ENCODE assay signal across 16 cellular contexts in the genomic region with DNA sequence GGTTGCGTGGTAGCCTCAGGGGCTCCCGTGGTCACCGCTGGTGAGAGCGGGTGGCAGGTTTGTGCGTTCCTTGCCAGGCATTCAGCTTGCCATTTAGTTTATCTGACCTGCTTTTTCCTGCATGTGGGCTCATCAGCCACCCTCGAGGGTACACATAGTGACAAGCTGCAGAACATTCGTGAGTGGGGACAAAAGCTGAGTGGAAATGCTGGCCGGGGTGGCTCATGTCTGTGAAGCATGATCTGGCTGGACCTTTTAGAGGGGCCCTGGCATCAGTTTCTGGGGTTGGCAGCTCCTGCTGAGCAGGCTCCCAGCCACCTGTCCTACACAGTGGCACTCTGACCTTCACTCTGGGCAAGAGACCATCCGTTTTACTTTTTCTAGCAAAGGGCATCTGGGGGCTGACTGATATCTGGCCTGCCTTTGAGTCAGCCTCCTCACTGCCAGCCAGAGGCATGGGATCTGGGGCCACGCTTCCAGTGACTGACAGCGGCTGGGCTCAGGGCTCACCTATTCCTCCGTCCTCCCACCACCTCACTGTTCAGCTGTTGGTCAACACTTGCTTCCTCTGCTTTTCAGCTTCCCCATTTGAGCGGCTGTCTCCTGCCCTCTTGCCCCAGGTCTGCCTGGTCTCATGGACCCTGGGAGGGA.
DNase-seq lines count a peak whose midpoint lies in the region; ATAC-seq and TF ChIP-seq lines count a peak whose summit lies in the region.
"Had no signal": no experiment of that assay in that cellular context is flagged by ENCODE, and none has a peak within 500 bp of the region (broad histone marks: within the 10 kb centered on the region; RNA-seq: fewer than 3 reads in every experiment).

No MANE protein-coding gene starts in this region.

- CTCF ChIA-PET in IMR-90 (lab: Yijun Ruan, JAX): interaction anchor here (0.7 kb wide), 1 partner anchor 30 kb away, joined by 3 read pairs; no protein-coding TSS in a partner anchor

- H4K5ac ChIP-seq in IMR-90 (ENCODE audit: low read depth, low read length): no peak overlapping the region

- H3K36me3 Mint-ChIP-seq in brain: peaks cover under 1% of the 10 kb centered on the region
- H3K36me3 Mint-ChIP-seq: naive B cell had no signal

- H3K27me3 ChIP-seq in IMR-90 (ENCODE audit: control insufficient read depth, insufficient read depth, low read length) (no peaks in the 10 kb centered on the region), skeletal muscle satellite cell (ENCODE audit: control insufficient read depth, insufficient read depth, low read length) (no peaks in the 10 kb centered on the region)
- H3K27me3 ChIP-seq: cardiac muscle cell, Peyer's patch, spleen had no signal

- H3K9me3 Mint-ChIP-seq in brain: peaks cover 0 to 3% (median 0%) of the 10 kb centered on the region in 5 experiments

- dilution Hi-C loops in IMR-90 (cut with HindIII; ENCODE audit: low sequenced_read_pairs, unreplicated experiment): no loop called here

- H3K9me1 ChIP-seq in IMR-90 (ENCODE audit: insufficient read depth, low read length): peaks cover 4% of the 10 kb centered on the region; the same call in 1 of the 2 replicates

- H4K8ac ChIP-seq in IMR-90 (ENCODE audit: low read depth in 2 of 2, low read length in 2 of 2): no peak overlapping the region

- H3K4me3 ChIP-seq in IMR-90 (ENCODE audit: insufficient read depth, low read depth, low read length) (no peak overlapping the region), skeletal muscle satellite cell (ENCODE audit: low read length) (no peak overlapping the region)
- H3K4me3 ChIP-seq: cardiac muscle cell, Peyer's patch, spleen had no signal

- peak overlapping the region; percentile 38 to 76 (median 46) for H3K27ac Mint-ChIP-seq in brain
- H3K27ac Mint-ChIP-seq: activated CD8-positive, alpha-beta memory T cell treated with anti-CD3 and anti-CD28 coated beads, Interleukin-2, amount 10 ng/mL, durations not matched to agents 7 days and 5 days had no signal

- H2AFZ ChIP-seq in IMR-90 (replicated peaks; ENCODE audit: low read length, poor library complexity): no peak overlapping the region

- in situ Hi-C loops in IMR-90 (cut with MboI; ENCODE audit: low sequenced_read_pairs): loop anchor here (25.0 kb wide), 1 partner anchor 522 kb away; a partner anchor contains a TSS

- POLR2A ChIA-PET in IMR-90 (lab: Charles Lee; ENCODE audit: unreplicated experiment): no interaction called here

- ATAC-seq in IMR-90 (ENCODE audit: low read depth) (no peak), GM18517 (IDR thresholded peaks at IDR 0.05; ENCODE audit: unreplicated experiment) (no peak)
- ATAC-seq: activated CD8-positive, alpha-beta memory T cell treated with anti-CD3 and anti-CD28 coated beads, Interleukin-2, amount 10 ng/mL, durations not matched to agents 7 days and 5 days; esophagus mucosa had no signal

- no peak overlapping the region for H2BK15ac ChIP-seq in IMR-90 (ENCODE audit: low read depth, low read length)

- intact Hi-C loops in IMR-90 (cut with micrococcal nuclease): no loop called here

- H3K36me3 ChIP-seq in IMR-90 (ENCODE audit: control insufficient read depth, insufficient read depth, low read length) (no peaks in the 10 kb centered on the region), skeletal muscle satellite cell (ENCODE audit: insufficient read depth, low read length) (no peaks in the 10 kb centered on the region)
- H3K36me3 ChIP-seq: cardiac muscle cell, Peyer's patch, spleen had no signal

- no peak overlapping the region for H2BK120ac ChIP-seq in IMR-90 (ENCODE audit: low read depth, low read length)

- no peak for TF ChIP-seq CTCF in IMR-90 (conservative IDR thresholded peaks at IDR 0.05; ENCODE audit: low read depth, low read length)
- TF ChIP-seq CTCF in brain (conservative IDR thresholded peaks at IDR 0.05): no peak

- H2AK9ac ChIP-seq in IMR-90 (replicated peaks; ENCODE audit: low read depth, low read length, poor library complexity): no peak overlapping the region

- H2BK20ac ChIP-seq in IMR-90 (ENCODE audit: low read depth, low read length): no peak overlapping the region

- H3K4me1 ChIP-seq in IMR-90 (ENCODE audit: control insufficient read depth, insufficient read depth, low read length): peaks cover 11% of the 10 kb centered on the region
- peaks cover 26% of the 10 kb centered on the region for H3K4me1 ChIP-seq in skeletal muscle satellite cell (ENCODE audit: control insufficient read depth, insufficient read depth, low read length)
- H3K4me1 ChIP-seq: Peyer's patch, spleen had no signal

- no peak for TF ChIP-seq POLR2A in IMR-90 (IDR thresholded peaks at IDR 0.05; ENCODE audit: low read depth, low read length)

- DNase-seq in NOMO-1 treated with DMSO at 0.1 percent for 48 hours (lab: John Stamatoyannopoulos, UW; ENCODE audit: unreplicated experiment): peak; percentile 2
- no peak for DNase-seq in NOMO-1 treated with dmso at 0.1 percent for 144 hours (lab: John Stamatoyannopoulos, UW; ENCODE audit: unreplicated experiment)
- no peak for DNase-seq in IMR-90
- DNase-seq in NCI-H774 (lab: John Stamatoyannopoulos, UW): no peak
- no peak for DNase-seq in amygdala (lab: John Stamatoyannopoulos, UW)
- DNase-seq: activated CD4-positive, CD25-positive, alpha-beta regulatory T cell; activated CD8-positive, alpha-beta memory T cell treated with anti-CD3 and anti-CD28 coated beads, Interleukin-2, amount 10 ng/mL, durations not matched to agents 7 days and 5 days; naive B cell; NCI-H526 treated with DMSO at 0.1 percent for 48 hours; Peyer's patch; spleen had no signal

- H3K56ac ChIP-seq in IMR-90 (ENCODE audit: extremely low read depth, insufficient read depth, low read length): no peak overlapping the region

- no peak overlapping the region for H3K23ac ChIP-seq in IMR-90 (ENCODE audit: low read depth, low read length)

- H3K9ac ChIP-seq in IMR-90 (ENCODE audit: low read depth, low read length) (no peak overlapping the region), skeletal muscle satellite cell (ENCODE audit: low read depth, low read length) (no peak overlapping the region)

- BruUV-seq in IMR-90 (replicated peaks; lab: Mats Ljungman, UMichigan): no TSS peak

- H3K4ac ChIP-seq in IMR-90 (ENCODE audit: low read depth, low read length): no peak overlapping the region

- no peaks in the 10 kb centered on the region for H4K20me1 ChIP-seq in IMR-90 (ENCODE audit: insufficient read depth, low read length)

- H3K27ac ChIP-seq in IMR-90 (ENCODE audit: insufficient read depth, low read length): no peak overlapping the region
- H3K27ac ChIP-seq: cardiac muscle cell, Peyer's patch, spleen had no signal

- no peak overlapping the region for H4K91ac ChIP-seq in IMR-90 (ENCODE audit: insufficient read depth, low read depth, low read length)

- H3K9me3 ChIP-seq in IMR-90 (ENCODE audit: control insufficient read depth, insufficient read depth, low read length): no peaks in the 10 kb centered on the region
- no peaks in the 10 kb centered on the region for H3K9me3 ChIP-seq in skeletal muscle satellite cell (replicated peaks; ENCODE audit: low read length)
- H3K9me3 ChIP-seq: Peyer's patch, spleen had no signal

- H3K4me1 Mint-ChIP-seq in brain: peaks cover 34% of the 10 kb centered on the region

- TF ChIP-seq RAD21 in IMR-90 (IDR thresholded peaks at IDR 0.05; ENCODE audit: low read length): no peak

- H3K14ac ChIP-seq in IMR-90 (replicated peaks; ENCODE audit: low read depth, low read length): 0 out of 2 replicates have a peak overlapping the region, but pooled peaks have one; percentile 23

- H3K18ac ChIP-seq in IMR-90 (ENCODE audit: low read depth, low read length): no peak overlapping the region

- no peak overlapping the region for H3K4me3 Mint-ChIP-seq in brain
- H3K4me3 Mint-ChIP-seq: activated CD8-positive, alpha-beta memory T cell treated with anti-CD3 and anti-CD28 coated beads, Interleukin-2, amount 10 ng/mL, durations not matched to agents 7 days and 5 days had no signal

- H2AK5ac ChIP-seq in IMR-90 (ENCODE audit: low read depth, low read length): peak overlapping the region; percentile 14; the same call in 1 of the 2 replicates

- H3K4me2 ChIP-seq in IMR-90 (ENCODE audit: low read depth, low read length) (no peak overlapping the region), skeletal muscle satellite cell (ENCODE audit: low read length) (peak overlapping the region; percentile 46)

- no peaks in the 10 kb centered on the region for H3K79me1 ChIP-seq in IMR-90 (ENCODE audit: low read depth in 1 of 2, low read length in 2 of 2)

- H2BK5ac ChIP-seq in IMR-90 (ENCODE audit: low read depth, low read length, poor library complexity, severe bottlenecking): no peak overlapping the region

- H3K27me3 Mint-ChIP-seq in brain: peaks cover 4% of the 10 kb centered on the region
- H3K27me3 Mint-ChIP-seq: activated CD8-positive, alpha-beta memory T cell treated with anti-CD3 and anti-CD28 coated beads, Interleukin-2, amount 10 ng/mL, durations not matched to agents 7 days and 5 days had no signal

- 85% methylated on average over 10 of the region's 13 CpGs; no CpG with 5 or more reads in 1 of the 2 experiments for WGBS in IMR-90 (ENCODE audit: extremely low coverage in 2 of 2, insufficient read length in 1 of 2), 2 experiments

TF ChIP-seq in IMR-90, 13 proteins besides CTCF, POLR2A, EP300 and RAD21 (continues in another document):
- TF ChIP-seq, protein P1, sequence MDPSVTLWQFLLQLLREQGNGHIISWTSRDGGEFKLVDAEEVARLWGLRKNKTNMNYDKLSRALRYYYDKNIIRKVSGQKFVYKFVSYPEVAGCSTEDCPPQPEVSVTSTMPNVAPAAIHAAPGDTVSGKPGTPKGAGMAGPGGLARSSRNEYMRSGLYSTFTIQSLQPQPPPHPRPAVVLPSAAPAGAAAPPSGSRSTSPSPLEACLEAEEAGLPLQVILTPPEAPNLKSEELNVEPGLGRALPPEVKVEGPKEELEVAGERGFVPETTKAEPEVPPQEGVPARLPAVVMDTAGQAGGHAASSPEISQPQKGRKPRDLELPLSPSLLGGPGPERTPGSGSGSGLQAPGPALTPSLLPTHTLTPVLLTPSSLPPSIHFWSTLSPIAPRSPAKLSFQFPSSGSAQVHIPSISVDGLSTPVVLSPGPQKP (IDR thresholded peaks at IDR 0.05; ENCODE audit: borderline replicate concordance, low read depth, low read length): no peak
- TF ChIP-seq MXI1 (IDR thresholded peaks at IDR 0.05; ENCODE audit: borderline replicate concordance, low read depth, low read length): no peak
- no peak for TF ChIP-seq RCOR1 (IDR thresholded peaks at IDR 0.05; ENCODE audit: insufficient replicate concordance, low read length)
- TF ChIP-seq FOS (IDR thresholded peaks at IDR 0.05; ENCODE audit: low read depth, low read length): no peak
- TF ChIP-seq MAFK (IDR thresholded peaks at IDR 0.05; ENCODE audit: low read depth, low read length): no peak
- TF ChIP-seq CHD1 (IDR thresholded peaks at IDR 0.05; ENCODE audit: low read depth, low read length): no peak
- TF ChIP-seq, protein P2, sequence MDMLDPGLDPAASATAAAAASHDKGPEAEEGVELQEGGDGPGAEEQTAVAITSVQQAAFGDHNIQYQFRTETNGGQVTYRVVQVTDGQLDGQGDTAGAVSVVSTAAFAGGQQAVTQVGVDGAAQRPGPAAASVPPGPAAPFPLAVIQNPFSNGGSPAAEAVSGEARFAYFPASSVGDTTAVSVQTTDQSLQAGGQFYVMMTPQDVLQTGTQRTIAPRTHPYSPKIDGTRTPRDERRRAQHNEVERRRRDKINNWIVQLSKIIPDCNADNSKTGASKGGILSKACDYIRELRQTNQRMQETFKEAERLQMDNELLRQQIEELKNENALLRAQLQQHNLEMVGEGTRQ (IDR thresholded peaks at IDR 0.05; ENCODE audit: low read depth, low read length): no peak
